In genomic region chr2:66464930-66465637, GRCh38 we compare ENCODE assay signal across 21 cellular contexts. TPM values are rescaled to one million over a fixed set of nuclear protein-coding genes. Genes with fewer than 3 reads are reported as not detected.
"Had no signal": no experiment of that assay in that cellular context is flagged by ENCODE, and none has a peak within 500 bp of the region (broad histone marks: within the 10 kb centered on the region; RNA-seq: fewer than 3 reads in every experiment).

No MANE protein-coding gene starts in this region.

- H3K36me3 ChIP-seq: breast epithelium, left lung, neutrophil, thoracic aorta, upper lobe of right lung had no signal

- H3K27ac Mint-ChIP-seq: activated B cell treated with CpG ODN at 0.5 μM for 24 hours; activated CD4-positive, alpha-beta memory T cell treated with anti-CD3 and anti-CD28 coated beads for 36 hours; activated naive CD4-positive, alpha-beta T cell treated with anti-CD3 and anti-CD28 coated beads for 36 hours; activated naive CD8-positive, alpha-beta T cell treated with anti-CD3 and anti-CD28 coated beads, Interleukin-2, amount 10 ng/mL, durations not matched to agents 7 days and 5 days; activated T-cell treated with anti-CD3 and anti-CD28 coated beads, Interleukin-2, amount 50 U/mL, for 72 hours; natural killer cell; stimulated activated naive B cell treated with anti-CD40 and anti-IgM and Interleukin-4, amounts not matched to agents 10 μg/mL and 1 μg/mL and 100 μg/mL, for 72 hours had no signal

- ATAC-seq: activated T-cell treated with anti-CD3 and anti-CD28 coated beads, Interleukin-2, amount 50 U/mL, for 72 hours; left lung; natural killer cell; stimulated activated naive B cell treated with anti-CD40 and anti-IgM and Interleukin-4, amounts not matched to agents 10 μg/mL and 1 μg/mL and 100 μg/mL, for 72 hours; upper lobe of right lung had no signal

- H3K4me3 ChIP-seq: breast epithelium, coronary artery, left lung, thoracic aorta, upper lobe of right lung had no signal

- H3K9me3 Mint-ChIP-seq: activated B cell treated with CpG ODN at 0.5 μM for 24 hours; activated CD4-positive, alpha-beta memory T cell treated with anti-CD3 and anti-CD28 coated beads for 36 hours; activated naive CD4-positive, alpha-beta T cell treated with anti-CD3 and anti-CD28 coated beads for 36 hours; activated naive CD8-positive, alpha-beta T cell treated with anti-CD3 and anti-CD28 coated beads, Interleukin-2, amount 10 ng/mL, durations not matched to agents 7 days and 5 days; activated T-cell treated with anti-CD3 and anti-CD28 coated beads, Interleukin-2, amount 50 U/mL, for 72 hours; natural killer cell; stimulated activated naive B cell treated with anti-CD40 and anti-IgM and Interleukin-4, amounts not matched to agents 10 μg/mL and 1 μg/mL and 100 μg/mL, for 72 hours had no signal

- H3K4me3 Mint-ChIP-seq: activated B cell treated with CpG ODN at 0.5 μM for 24 hours; activated CD4-positive, alpha-beta memory T cell treated with anti-CD3 and anti-CD28 coated beads for 36 hours; activated naive CD4-positive, alpha-beta T cell treated with anti-CD3 and anti-CD28 coated beads for 36 hours; activated naive CD8-positive, alpha-beta T cell treated with anti-CD3 and anti-CD28 coated beads, Interleukin-2, amount 10 ng/mL, durations not matched to agents 7 days and 5 days; activated T-cell treated with anti-CD3 and anti-CD28 coated beads, Interleukin-2, amount 50 U/mL, for 72 hours; natural killer cell; stimulated activated naive B cell treated with anti-CD40 and anti-IgM and Interleukin-4, amounts not matched to agents 10 μg/mL and 1 μg/mL and 100 μg/mL, for 72 hours had no signal

- H3K27me3 ChIP-seq: breast epithelium, left lung, neutrophil, upper lobe of right lung had no signal

- H3K4me1 ChIP-seq: breast epithelium had no signal

- H3K9me3 ChIP-seq: breast epithelium, left lung, neutrophil, thoracic aorta, upper lobe of right lung had no signal

- H3K36me3 Mint-ChIP-seq: activated CD4-positive, alpha-beta memory T cell treated with anti-CD3 and anti-CD28 coated beads for 36 hours; activated naive CD8-positive, alpha-beta T cell treated with anti-CD3 and anti-CD28 coated beads, Interleukin-2, amount 10 ng/mL, durations not matched to agents 7 days and 5 days; natural killer cell; stimulated activated naive B cell treated with anti-CD40 and anti-IgM and Interleukin-4, amounts not matched to agents 10 μg/mL and 1 μg/mL and 100 μg/mL, for 72 hours had no signal

- H3K27me3 Mint-ChIP-seq: activated CD4-positive, alpha-beta memory T cell treated with anti-CD3 and anti-CD28 coated beads for 36 hours; activated naive CD8-positive, alpha-beta T cell treated with anti-CD3 and anti-CD28 coated beads, Interleukin-2, amount 10 ng/mL, durations not matched to agents 7 days and 5 days; stimulated activated naive B cell treated with anti-CD40 and anti-IgM and Interleukin-4, amounts not matched to agents 10 μg/mL and 1 μg/mL and 100 μg/mL, for 72 hours had no signal

- H2AFZ ChIP-seq: parathyroid adenoma had no signal

- DNase-seq: activated B cell treated with CpG ODN at 0.5 μM for 24 hours; activated CD4-positive, alpha-beta memory T cell treated with anti-CD3 and anti-CD28 coated beads for 36 hours; activated CD4-positive, alpha-beta T cell treated with anti-CD3 and anti-CD28 coated beads for 4 hours; activated effector memory CD4-positive, alpha-beta T cell treated with Interleukin-2 at 50 U/mL for 16 hours; activated naive CD4-positive, alpha-beta T cell treated with anti-CD3 and anti-CD28 coated beads for 36 hours; activated naive CD8-positive, alpha-beta T cell treated with anti-CD3 and anti-CD28 coated beads, Interleukin-2, amount 10 ng/mL, durations not matched to agents 7 days and 5 days; activated T-cell treated with anti-CD3 and anti-CD28 coated beads, Interleukin-2, amount 50 U/mL, for 72 hours; amniotic stem cell; left lung; natural killer cell; stimulated activated CD4-positive, alpha-beta T cell treated with anti-CD3 and anti-CD28 coated beads, Interleukin-2, amount 100 ng/mL, for 48 hours; stimulated activated CD8-positive, alpha-beta memory T cell treated with anti-CD3 and anti-CD28 coated beads, Interleukin-4, amount 100 ng/mL, for 48 hours; stimulated activated naive B cell treated with anti-CD40 and anti-IgM and Interleukin-4, amounts not matched to agents 10 μg/mL and 1 μg/mL and 100 μg/mL, for 72 hours; T-helper 9 cell; upper lobe of right lung had no signal

- H3K27ac ChIP-seq: breast epithelium, coronary artery, left lung, neutrophil, parathyroid adenoma, thoracic aorta, upper lobe of right lung had no signal

- H3K9ac ChIP-seq: parathyroid adenoma had no signal

- H3K4me1 Mint-ChIP-seq: activated B cell treated with CpG ODN at 0.5 μM for 24 hours; activated naive CD8-positive, alpha-beta T cell treated with anti-CD3 and anti-CD28 coated beads, Interleukin-2, amount 10 ng/mL, durations not matched to agents 7 days and 5 days; natural killer cell had no signal

- H3K79me2 ChIP-seq: parathyroid adenoma had no signal

RNA-seq across cellular contexts. Expression of gene MEIS1, which starts 30.2 kb away (rescaled TPM):
- total RNA-seq: activated B cell treated with CpG ODN at 0.5 μM for 24 hours; activated CD4-positive, alpha-beta memory T cell treated with anti-CD3 and anti-CD28 coated beads for 36 hours; activated naive CD4-positive, alpha-beta T cell treated with anti-CD3 and anti-CD28 coated beads for 36 hours; activated naive CD8-positive, alpha-beta T cell treated with anti-CD3 and anti-CD28 coated beads, Interleukin-2, amount 10 ng/mL, durations not matched to agents 7 days and 5 days; T-helper 1 cell treated with Interleukin-12 subunit alpha and Interleukin-12 subunit beta and Interleukin-4 antibody, amounts not matched to agents 30 ng/mL and 1 ng/mL, for 36 hours had no signal
